Comparison of ENCODE assay signal across 1 cellular context in genomic region chr2:240451791-240452470, GRCh38.
TF ChIP-seq lines count a peak whose summit lies in the region.

No MANE protein-coding gene starts in this region.

TF ChIP-seq in H1, 55 proteins besides CTCF, POLR2A, EP300 and RAD21:
- no peak for TF ChIP-seq MAFK (IDR thresholded peaks at IDR 0.05; ENCODE audit: low read depth, low read length)
- TF ChIP-seq E2F6 (IDR thresholded peaks at IDR 0.05): no peak
- no peak for TF ChIP-seq CHD2 (IDR thresholded peaks at IDR 0.05; ENCODE audit: low read length)
- no peak for TF ChIP-seq CEBPB (IDR thresholded peaks at IDR 0.05; ENCODE audit: low read depth, low read length)
- TF ChIP-seq POU5F1 (IDR thresholded peaks at IDR 0.05; ENCODE audit: low read depth, low read length): no peak
- no peak for TF ChIP-seq EZH2 (IDR thresholded peaks at IDR 0.05; ENCODE audit: low read depth, low read length, severe bottlenecking)
- no peak for TF ChIP-seq TEAD4 (IDR thresholded peaks at IDR 0.05; ENCODE audit: low read depth, low read length)
- no peak for TF ChIP-seq SIRT6 (IDR thresholded peaks at IDR 0.05; ENCODE audit: low read length)
- TF ChIP-seq GTF2F1 (IDR thresholded peaks at IDR 0.05; ENCODE audit: borderline replicate concordance, low read depth, low read length): no peak
- no peak for TF ChIP-seq USF2 (IDR thresholded peaks at IDR 0.05; ENCODE audit: low read length)
- no peak for TF ChIP-seq KDM4A (IDR thresholded peaks at IDR 0.05; ENCODE audit: low read depth, low read length, severe bottlenecking)
- no peak for TF ChIP-seq CBX5 (IDR thresholded peaks at IDR 0.05; ENCODE audit: low read depth, low read length)
- no peak for TF ChIP-seq RBBP5 (IDR thresholded peaks at IDR 0.05; ENCODE audit: borderline replicate concordance, low read depth, low read length)
- no peak for TF ChIP-seq SRF (IDR thresholded peaks at IDR 0.05; ENCODE audit: low read depth, low read length)
- no peak for TF ChIP-seq KDM1A (IDR thresholded peaks at IDR 0.05; ENCODE audit: borderline replicate concordance, low read length)
- TF ChIP-seq TAF1 (IDR thresholded peaks at IDR 0.05; ENCODE audit: low read depth, low read length): no peak
- no peak for TF ChIP-seq BRCA1 (IDR thresholded peaks at IDR 0.05; ENCODE audit: low read depth, low read length)
